8 cellular contexts compared by ENCODE assay signal in genomic region chr7:101390901-101391301, GRCh38. TPM values are rescaled to one million over a fixed set of nuclear protein-coding genes. Genes with fewer than 3 reads are reported as not detected.
DNase-seq lines count a peak whose midpoint lies in the region; ATAC-seq and TF ChIP-seq lines count a peak whose summit lies in the region.

No MANE protein-coding gene starts in this region.

- no peaks in the 10 kb centered on the region for H3K79me2 ChIP-seq in DOHH2 (ENCODE audit: control insufficient read depth, low read length)

- TF ChIP-seq POLR2A in prostate gland (IDR thresholded peaks at IDR 0.05) = no peak

- H3K27me3 ChIP-seq in DOHH2 (ENCODE audit: control insufficient read depth, low read length) = peaks cover 9% of the 10 kb centered on the region
- H3K27me3 ChIP-seq in prostate gland (replicated peaks; ENCODE audit: insufficient read depth) = no peaks in the 10 kb centered on the region

- H3K27me3 Mint-ChIP-seq in immature natural killer cell (ENCODE audit: low read depth in 3 of 3) = peaks cover 0 to 5% (median 4%) of the 10 kb centered on the region in 3 donors

- H3K27ac Mint-ChIP-seq in immature natural killer cell = peak overlapping the region in 4 of 6 donors; percentile 66 to 87 (median 80)

- H3K4me1 ChIP-seq in DOHH2 (ENCODE audit: control insufficient read depth, low read length) (peaks cover 38% of the 10 kb centered on the region), prostate gland (replicated peaks) (no peaks in the 10 kb centered on the region)

- H3K9me3 ChIP-seq in DOHH2 (ENCODE audit: control insufficient read depth, insufficient read depth, low read length) = no peaks in the 10 kb centered on the region
- H3K9me3 ChIP-seq in prostate gland = no peaks in the 10 kb centered on the region

- H3F3A ChIP-seq in DOHH2 (ENCODE audit: control insufficient read depth, insufficient read depth) = peaks cover 6% of the 10 kb centered on the region; the same call in 1 of the 2 replicates

- peak overlapping the region; percentile 30 for H3K4me3 ChIP-seq in DOHH2 (ENCODE audit: low read length)
- no peak overlapping the region for H3K4me3 ChIP-seq in prostate gland

- H3K36me3 ChIP-seq in DOHH2 (ENCODE audit: control insufficient read depth, low read length) (no peaks in the 10 kb centered on the region), prostate gland (no peaks in the 10 kb centered on the region)

- WGBS in prostate gland = 64% methylated on average over 7 of the region's 7 CpGs

- H3K9me2 ChIP-seq in DOHH2 (replicated peaks; ENCODE audit: control insufficient read depth, low read length) = no peaks in the 10 kb centered on the region

- peak overlapping the region; percentile 59 to 78 (median 72) for H3K4me3 Mint-ChIP-seq in immature natural killer cell

- TF ChIP-seq CTCF in DOHH2 (IDR thresholded peaks at IDR 0.05; ENCODE audit: low read depth, low read length, poor library complexity, severe bottlenecking) (no peak), prostate gland (IDR thresholded peaks at IDR 0.05) (no peak)

- H4K20me1 ChIP-seq in DOHH2 (ENCODE audit: control insufficient read depth, insufficient read depth, low read depth, low read length) = no peaks in the 10 kb centered on the region

- H3K4me1 Mint-ChIP-seq in immature natural killer cell = peaks cover 17 to 19% of the 10 kb centered on the region in 2 donors

- intact Hi-C loops in prostate gland (cut with DNase I) = no loop called here

- peak; percentile 23 to 29 for DNase-seq in activated CD4-positive, alpha-beta T cell treated with anti-CD3 and anti-CD28 coated beads, Interleukin-2, amount 50 U/mL, for 48 hours
- DNase-seq in immature natural killer cell (peak; percentile 36 to 52 (median 50)), amniotic stem cell (lab: John Stamatoyannopoulos, UW) (no peak), NCI-H748 treated with DMSO at 0.1 percent for 48 hours (lab: John Stamatoyannopoulos, UW) (no peak), prostate gland (ENCODE audit: low spot score) (no peak)

- peak overlapping the region; percentile 56 for H3K4me2 ChIP-seq in DOHH2 (ENCODE audit: low read length)

- H3K27ac ChIP-seq in DOHH2 (ENCODE audit: low read depth, low read length) (peak overlapping the region; percentile 11; the same call in 1 of the 2 replicates), prostate gland (no peak overlapping the region)

- H3K9me3 Mint-ChIP-seq in immature natural killer cell = peaks cover 0 to 2% (median 0%) of the 10 kb centered on the region in 6 donors

- ATAC-seq in GM19463 (IDR thresholded peaks at IDR 0.05; ENCODE audit: unreplicated experiment) = peak; percentile 99
- ATAC-seq in HG03558 (IDR thresholded peaks at IDR 0.05; ENCODE audit: extremely low read depth, unreplicated experiment) = peak; percentile 88

- H3K36me3 Mint-ChIP-seq in immature natural killer cell = no peaks in the 10 kb centered on the region

RNA-seq across cellular contexts. Expression of gene COL26A1, which starts 28.2 kb away (rescaled TPM):
- polyA plus RNA-seq in immature natural killer cell = not detected
- 10 to 100 TPM in 1 of 2 donors, 1 to 10 TPM in 1; 3.8 to 10.3 TPM for total RNA-seq in prostate gland

Comparison
In these comparisons a context has a peak if more than half of its experiments do, and no peak if none do; other contexts are left out.
1. DNase-seq: peak in activated CD4-positive, alpha-beta T cell treated with anti-CD3 and anti-CD28 coated beads, Interleukin-2, amount 50 U/mL, for 48 hours (2 of 2) and immature natural killer cell (3 of 3); none in amniotic stem cell (single experiment), NCI-H748 treated with DMSO at 0.1 percent for 48 hours (single experiment) and prostate gland (single experiment).